In the genomic region with DNA sequence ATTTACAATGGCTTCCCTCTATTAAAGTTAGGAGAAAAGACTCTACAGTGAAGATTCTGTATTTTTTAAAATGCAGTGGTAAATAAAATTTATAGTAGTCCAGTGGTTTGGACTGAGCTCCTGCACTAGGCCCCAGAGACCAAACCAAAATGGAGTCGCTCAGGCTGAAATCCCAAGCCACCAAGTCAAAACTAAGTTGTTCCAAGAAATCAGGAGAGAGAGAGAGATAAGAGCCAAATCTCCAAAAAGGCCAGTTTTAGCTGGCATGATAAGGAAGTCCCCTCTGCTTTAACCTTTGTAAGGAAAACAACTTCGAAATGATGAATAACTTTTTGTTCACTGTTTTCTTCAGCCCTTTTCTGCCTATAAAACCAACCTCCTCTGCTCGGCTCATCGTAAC, we compare ENCODE assay signal across 1 cellular context.
A peak's percentile ranks its signal among the peaks of the same experiment; 100 is the strongest.
TF ChIP-seq lines count a peak whose summit lies in the region.

No MANE protein-coding gene starts in this region.

TF ChIP-seq in K562, 482 proteins besides CTCF, POLR2A, EP300 and RAD21 (continued from another document):
- 0 out of 2 replicates have a peak, but pooled peaks have one; percentile 22 for TF ChIP-seq HINFP (tag; conservative IDR thresholded peaks at IDR 0.05; ENCODE audit: low read depth)
- no peak for TF ChIP-seq PML (IDR thresholded peaks at IDR 0.05; ENCODE audit: low read length)
- no peak for TF ChIP-seq ZNF561 (CRISPR knock-in tag; conservative IDR thresholded peaks at IDR 0.05)
- no peak for TF ChIP-seq CHD7 (IDR thresholded peaks at IDR 0.05; ENCODE audit: low read depth, low read length)
- no peak for TF ChIP-seq ADNP (tag; IDR thresholded peaks at IDR 0.05)
- TF ChIP-seq NBN (IDR thresholded peaks at IDR 0.05; ENCODE audit: low read depth), result no peak
- TF ChIP-seq ZNF830 (CRISPR knock-in tag; IDR thresholded peaks at IDR 0.05), result no peak
- no peak for TF ChIP-seq NCOA2 (IDR thresholded peaks at IDR 0.05; ENCODE audit: partially characterized antibody in 2 of 2)
- no peak for TF ChIP-seq ZNF318 (IDR thresholded peaks at IDR 0.05; ENCODE audit: borderline replicate concordance in 1 of 2, low read depth in 1 of 2)
- no peak for TF ChIP-seq SNRNP70 (optimal IDR thresholded peaks at IDR 0.05; ENCODE audit: low read depth, low read length)
- TF ChIP-seq BACH1 (tag; IDR thresholded peaks at IDR 0.05), result peak; percentile 38; the same call in 1 of the 2 replicates
- no peak for TF ChIP-seq GTF2E2 (tag; IDR thresholded peaks at IDR 0.05)
TF ChIP-seq in K562: peak in this region for 40.
